In genomic region chr4:16165931-16166330, GRCh38 we compare ENCODE assay signal across 22 cellular contexts.
"Had no signal": no experiment of that assay in that cellular context is flagged by ENCODE, and none has a peak within 500 bp of the region (broad histone marks: within the 10 kb centered on the region; RNA-seq: fewer than 3 reads in every experiment).

No MANE protein-coding gene starts in this region.

- ATAC-seq: gastrocnemius medialis; heart right ventricle; naive thymus-derived CD8-positive, alpha-beta T cell; stimulated activated memory B cell treated with anti-CD40 and anti-IgM and Interleukin-4, amounts not matched to agents 10 μg/mL and 1 μg/mL and 100 μg/mL, for 72 hours; stimulated activated naive CD8-positive, alpha-beta T cell treated with anti-CD3 and anti-CD28 coated beads, Interleukin-15, amount 100 ng/mL, for 72 hours; upper lobe of right lung had no signal

- H3K4me3 ChIP-seq: esophagus muscularis mucosa, gastrocnemius medialis, heart right ventricle, ovary, right atrium auricular region, testis, tibial nerve, upper lobe of right lung, vagina had no signal

- H3K9me3 ChIP-seq: esophagus muscularis mucosa, gastrocnemius medialis, heart right ventricle, ovary, right atrium auricular region, testis, tibial nerve, upper lobe of right lung, vagina had no signal

- H3K27ac Mint-ChIP-seq: stimulated activated memory B cell treated with anti-CD40 and anti-IgM and Interleukin-4, amounts not matched to agents 10 μg/mL and 1 μg/mL and 100 μg/mL, for 72 hours had no signal

- H3K27me3 ChIP-seq: esophagus muscularis mucosa, gastrocnemius medialis, heart right ventricle, ovary, right atrium auricular region, testis, tibial nerve, upper lobe of right lung, vagina had no signal

- H3K4me1 Mint-ChIP-seq: neural crest cell; stimulated activated memory B cell treated with anti-CD40 and anti-IgM and Interleukin-4, amounts not matched to agents 10 μg/mL and 1 μg/mL and 100 μg/mL, for 72 hours had no signal

- DNase-seq: effector memory CD4-positive, alpha-beta T cell; gastrocnemius medialis; heart right ventricle; hypothalamus; kidney glomerular epithelial cell; mammary epithelial cell; naive thymus-derived CD8-positive, alpha-beta T cell; nucleus accumbens; ovary; small intestine; stimulated activated CD4-positive, alpha-beta T cell treated with anti-CD3 and anti-CD28 coated beads, Interleukin-12 subunit alpha, Interleukin-12 subunit beta, amount 100 ng/mL, for 4 hours; stimulated activated CD8-positive, alpha-beta memory T cell treated with anti-CD3 and anti-CD28 coated beads, Interleukin-4, amount 100 ng/mL, for 48 hours; stimulated activated naive CD8-positive, alpha-beta T cell treated with anti-CD3 and anti-CD28 coated beads, Interleukin-15, amount 100 ng/mL, for 72 hours; testis; upper lobe of right lung had no signal

- H3K27ac ChIP-seq: epithelial cell of prostate, esophagus muscularis mucosa, gastrocnemius medialis, heart right ventricle, ovary, right atrium auricular region, testis, tibial nerve, upper lobe of right lung, vagina had no signal

- H3K4me1 ChIP-seq: esophagus muscularis mucosa, right atrium auricular region, testis, tibial nerve, upper lobe of right lung, vagina had no signal

- H3K9me3 Mint-ChIP-seq: naive thymus-derived CD8-positive, alpha-beta T cell; neural crest cell; stimulated activated memory B cell treated with anti-CD40 and anti-IgM and Interleukin-4, amounts not matched to agents 10 μg/mL and 1 μg/mL and 100 μg/mL, for 72 hours; stimulated activated naive CD8-positive, alpha-beta T cell treated with anti-CD3 and anti-CD28 coated beads, Interleukin-15, amount 100 ng/mL, for 72 hours had no signal

- H3K4me3 Mint-ChIP-seq: naive thymus-derived CD8-positive, alpha-beta T cell; neural crest cell; stimulated activated memory B cell treated with anti-CD40 and anti-IgM and Interleukin-4, amounts not matched to agents 10 μg/mL and 1 μg/mL and 100 μg/mL, for 72 hours had no signal

- H3K27me3 Mint-ChIP-seq: naive thymus-derived CD8-positive, alpha-beta T cell; stimulated activated memory B cell treated with anti-CD40 and anti-IgM and Interleukin-4, amounts not matched to agents 10 μg/mL and 1 μg/mL and 100 μg/mL, for 72 hours; stimulated activated naive CD8-positive, alpha-beta T cell treated with anti-CD3 and anti-CD28 coated beads, Interleukin-15, amount 100 ng/mL, for 72 hours had no signal

- H3K36me3 ChIP-seq: ovary had no signal
